ENCODE assay signal across 26 cellular contexts in the genomic region with DNA sequence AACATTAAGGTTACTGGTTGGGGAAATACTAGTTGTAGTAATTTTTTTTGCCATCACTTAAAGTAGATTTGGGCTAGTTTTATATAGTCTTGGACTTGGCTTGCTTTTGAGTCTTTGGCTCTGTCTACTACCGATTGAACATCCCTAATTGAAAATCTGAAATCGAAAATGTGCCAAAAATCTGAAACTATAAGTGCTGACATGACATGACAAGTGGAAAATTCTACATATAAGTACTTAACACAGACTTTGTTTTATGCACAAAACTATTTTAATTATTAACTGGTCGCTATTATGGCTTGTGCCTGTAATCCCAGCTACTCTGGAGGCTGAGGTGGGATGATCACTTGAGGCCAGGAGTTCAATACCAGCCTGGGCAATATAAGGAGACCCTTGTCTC. TPM values are rescaled to one million over a fixed set of nuclear protein-coding genes. Genes with fewer than 3 reads are reported as not detected.
"Had no signal": no experiment of that assay in that cellular context is flagged by ENCODE, and none has a peak within 500 bp of the region (broad histone marks: within the 10 kb centered on the region; RNA-seq: fewer than 3 reads in every experiment).

No MANE protein-coding gene starts in this region.

- H3K4me3 ChIP-seq: colonic mucosa, esophagus squamous epithelium, gastroesophageal sphincter, left ventricle myocardium inferior, lower lobe of right lung, sigmoid colon, skin epidermis, testis, tibial nerve, upper lobe of right lung, vagina had no signal

- H3K27ac Mint-ChIP-seq: stimulated activated naive B cell treated with anti-CD40 and anti-IgM and Interleukin-4, amounts not matched to agents 10 μg/mL and 1 μg/mL and 100 μg/mL, for 72 hours; stimulated activated naive CD8-positive, alpha-beta T cell treated with anti-CD3 and anti-CD28 coated beads, Interleukin-15, amount 100 ng/mL, for 72 hours had no signal

- H3K9me3 ChIP-seq: colonic mucosa, esophagus squamous epithelium, gastroesophageal sphincter, left ventricle myocardium inferior, lower lobe of right lung, sigmoid colon, testis, tibial nerve, upper lobe of right lung, vagina had no signal

- H3K4me3 Mint-ChIP-seq: stimulated activated naive B cell treated with anti-CD40 and anti-IgM and Interleukin-4, amounts not matched to agents 10 μg/mL and 1 μg/mL and 100 μg/mL, for 72 hours; stimulated activated naive CD8-positive, alpha-beta T cell treated with anti-CD3 and anti-CD28 coated beads, Interleukin-15, amount 100 ng/mL, for 72 hours had no signal

- H3K27ac ChIP-seq: colonic mucosa, esophagus squamous epithelium, gastroesophageal sphincter, left ventricle myocardium inferior, lower lobe of right lung, sigmoid colon, skin epidermis, testis, tibial nerve, upper lobe of right lung, vagina had no signal

- FAIRE-seq: kidney had no signal

- H3K9me3 Mint-ChIP-seq: stimulated activated naive B cell treated with anti-CD40 and anti-IgM and Interleukin-4, amounts not matched to agents 10 μg/mL and 1 μg/mL and 100 μg/mL, for 72 hours; stimulated activated naive CD8-positive, alpha-beta T cell treated with anti-CD3 and anti-CD28 coated beads, Interleukin-15, amount 100 ng/mL, for 72 hours had no signal

- H3K4me1 ChIP-seq: colonic mucosa, testis had no signal

- H3K27me3 Mint-ChIP-seq: stimulated activated naive B cell treated with anti-CD40 and anti-IgM and Interleukin-4, amounts not matched to agents 10 μg/mL and 1 μg/mL and 100 μg/mL, for 72 hours; stimulated activated naive CD8-positive, alpha-beta T cell treated with anti-CD3 and anti-CD28 coated beads, Interleukin-15, amount 100 ng/mL, for 72 hours had no signal

- DNase-seq: colonic mucosa; effector CD4-positive, alpha-beta T cell; esophagus squamous epithelium; foreskin fibroblast; kidney; left cardiac atrium; left ventricle myocardium inferior; lower lobe of right lung; mesenchymal stem cell; midbrain; sigmoid colon; stimulated activated CD4-positive, alpha-beta T cell treated with anti-CD3 and anti-CD28 coated beads, Interleukin-2, amount 100 ng/mL, for 24 hours; stimulated activated CD4-positive, alpha-beta T cell treated with anti-CD3 and anti-CD28 coated beads, Interleukin-4, amount 100 ng/mL, for 4 hours; stimulated activated naive B cell treated with anti-CD40 and anti-IgM and Interleukin-4, amounts not matched to agents 10 μg/mL and 1 μg/mL and 100 μg/mL, for 72 hours; stimulated activated naive CD8-positive, alpha-beta T cell treated with anti-CD3 and anti-CD28 coated beads, Interleukin-15, amount 100 ng/mL, for 72 hours; testis; upper lobe of right lung had no signal

- ATAC-seq: gastroesophageal sphincter; left cardiac atrium; lower lobe of right lung; stimulated activated naive B cell treated with anti-CD40 and anti-IgM and Interleukin-4, amounts not matched to agents 10 μg/mL and 1 μg/mL and 100 μg/mL, for 72 hours; stimulated activated naive CD8-positive, alpha-beta T cell treated with anti-CD3 and anti-CD28 coated beads, Interleukin-15, amount 100 ng/mL, for 72 hours; upper lobe of right lung had no signal

RNA-seq across cellular contexts. Expression of a gene that starts 39.9 kb away (rescaled TPM):
- total RNA-seq: epithelial cell of proximal tubule, osteocyte, pulmonary artery endothelial cell, subcutaneous adipose tissue, tibial nerve had no signal
- polyA plus RNA-seq: neural cell had no signal
